In genomic region chr17:18960803-18961511, GRCh38 we compare ENCODE assay signal across 1 cellular context.
TF ChIP-seq lines count a peak whose summit lies in the region.

No MANE protein-coding gene starts in this region.

TF ChIP-seq in GM12878, 131 proteins besides CTCF, POLR2A, EP300 and RAD21 (continued from another document and continues in another):
- TF ChIP-seq SIX5 (IDR thresholded peaks at IDR 0.05; ENCODE audit: low read depth, low read length, severe bottlenecking) = no peak
- no peak for TF ChIP-seq BMI1 (IDR thresholded peaks at IDR 0.05; ENCODE audit: borderline replicate concordance)
- TF ChIP-seq MAX (IDR thresholded peaks at IDR 0.05; ENCODE audit: low read depth, low read length) = peak; percentile 58; the same call in 1 of the 2 replicates
- TF ChIP-seq SREBF1 (IDR thresholded peaks at IDR 0.05; ENCODE audit: low read length) = no peak
- TF ChIP-seq RB1 (IDR thresholded peaks at IDR 0.05; ENCODE audit: borderline replicate concordance) = peak; percentile 56; the same call in 1 of the 2 replicates
- no peak for TF ChIP-seq ZZZ3 (IDR thresholded peaks at IDR 0.05; ENCODE audit: control insufficient read depth, insufficient read length, low read depth)
- no peak for TF ChIP-seq EZH2 (IDR thresholded peaks at IDR 0.05; ENCODE audit: borderline replicate concordance, control insufficient read depth, low read depth, low read length)
- TF ChIP-seq IKZF2 (IDR thresholded peaks at IDR 0.05) = no peak
- TF ChIP-seq YY1 (IDR thresholded peaks at IDR 0.05; ENCODE audit: low read depth, low read length) = peak; percentile 54; the same call in 1 of the 2 replicates
- TF ChIP-seq GABPA (IDR thresholded peaks at IDR 0.05; ENCODE audit: low read depth) = no peak
- TF ChIP-seq CUX1 (IDR thresholded peaks at IDR 0.05; ENCODE audit: insufficient replicate concordance, low read depth, low read length) = no peak
- TF ChIP-seq SMAD5 (IDR thresholded peaks at IDR 0.05; ENCODE audit: low read depth) = no peak
- TF ChIP-seq MYC (IDR thresholded peaks at IDR 0.05; ENCODE audit: insufficient read depth, insufficient read length, insufficient replicate concordance, low read length, severe bottlenecking) = no peak
- TF ChIP-seq SUZ12 (IDR thresholded peaks at IDR 0.05; ENCODE audit: unreplicated experiment) = no peak
- TF ChIP-seq RFX5 (IDR thresholded peaks at IDR 0.05; ENCODE audit: low read depth, low read length) = no peak
- TF ChIP-seq ATF7 (IDR thresholded peaks at IDR 0.05; ENCODE audit: low read depth) = no peak
- TF ChIP-seq ZBTB11 (CRISPR knock-in tag; IDR thresholded peaks at IDR 0.05) = no peak
- TF ChIP-seq ZBED1 (IDR thresholded peaks at IDR 0.05; ENCODE audit: borderline replicate concordance) = no peak
- TF ChIP-seq RCOR1 (conservative IDR thresholded peaks at IDR 0.05; ENCODE audit: low read depth, low read length) = no peak
- TF ChIP-seq HDAC2 (IDR thresholded peaks at IDR 0.05) = no peak
- TF ChIP-seq CEBPB (IDR thresholded peaks at IDR 0.05; ENCODE audit: borderline replicate concordance in 1 of 2, low read depth in 2 of 2, low read length in 2 of 2) = no peak
- TF ChIP-seq WRNIP1 (IDR thresholded peaks at IDR 0.05; ENCODE audit: borderline replicate concordance, low read depth, low read length) = no peak
- peak; percentile 70 for TF ChIP-seq RUNX3 (IDR thresholded peaks at IDR 0.05; ENCODE audit: low read length)
- TF ChIP-seq TAF1 (IDR thresholded peaks at IDR 0.05; ENCODE audit: borderline replicate concordance, low read depth, low read length) = no peak
- TF ChIP-seq MLLT1 (IDR thresholded peaks at IDR 0.05) = 0 out of 2 replicates have a peak, but pooled peaks have one; percentile 26
- TF ChIP-seq RAD51 (IDR thresholded peaks at IDR 0.05) = peak; percentile 34; the same call in 1 of the 2 replicates
- TF ChIP-seq RBBP5 (conservative IDR thresholded peaks at IDR 0.05) = no peak
- no peak for TF ChIP-seq NFYA (IDR thresholded peaks at IDR 0.05; ENCODE audit: borderline replicate concordance, low read depth, low read length)
- no peak for TF ChIP-seq ESRRA (IDR thresholded peaks at IDR 0.05; ENCODE audit: low read length)
- TF ChIP-seq SIN3A (IDR thresholded peaks at IDR 0.05; ENCODE audit: low read depth, low read length) = no peak
- no peak for TF ChIP-seq MXI1 (IDR thresholded peaks at IDR 0.05; ENCODE audit: low read depth, low read length)
- no peak for TF ChIP-seq TARDBP (IDR thresholded peaks at IDR 0.05; ENCODE audit: borderline replicate concordance)
- no peak for TF ChIP-seq ZNF24 (IDR thresholded peaks at IDR 0.05)
- no peak for TF ChIP-seq ETV6 (conservative IDR thresholded peaks at IDR 0.05 in 1 of 2, IDR thresholded peaks at IDR 0.05 in 1 of 2; ENCODE audit: borderline replicate concordance in 1 of 2, low read depth in 1 of 2)
- TF ChIP-seq CBFB (IDR thresholded peaks at IDR 0.05; ENCODE audit: low read depth) = no peak
- TF ChIP-seq NKRF (conservative IDR thresholded peaks at IDR 0.05) = no peak
- TF ChIP-seq SREBF2 (IDR thresholded peaks at IDR 0.05; ENCODE audit: low read length) = no peak
- 0 out of 2 replicates have a peak, but pooled peaks have one; percentile 32 for TF ChIP-seq EED (IDR thresholded peaks at IDR 0.05; ENCODE audit: low read depth)
- TF ChIP-seq E2F4 (IDR thresholded peaks at IDR 0.05; ENCODE audit: low read depth, low read length) = no peak
- 0 out of 2 replicates have a peak, but pooled peaks have one; percentile 49 for TF ChIP-seq TCF3 (IDR thresholded peaks at IDR 0.05; ENCODE audit: borderline replicate concordance, insufficient read depth, low read depth, low read length)
- TF ChIP-seq HCFC1 (IDR thresholded peaks at IDR 0.05; ENCODE audit: low read length) = 0 out of 2 replicates have a peak, but pooled peaks have one; percentile 12
- TF ChIP-seq SP1 (IDR thresholded peaks at IDR 0.05; ENCODE audit: low read depth, low read length) = no peak
- no peak for TF ChIP-seq LARP7 (IDR thresholded peaks at IDR 0.05)
- no peak for TF ChIP-seq POLR2AphosphoS5 (IDR thresholded peaks at IDR 0.05; ENCODE audit: low read length)
- no peak for TF ChIP-seq POLR2AphosphoS2 (IDR thresholded peaks at IDR 0.05; ENCODE audit: low read depth, low read length)
- peak; percentile 32; the same call in 1 of the 2 replicates for TF ChIP-seq ZNF687 (IDR thresholded peaks at IDR 0.05)
